11 cellular contexts compared by ENCODE assay signal in genomic region chr11:8720376-8720775, GRCh38. TPM values are rescaled to one million over a fixed set of nuclear protein-coding genes. Genes with fewer than 3 reads are reported as not detected.
A peak's percentile ranks its signal among the peaks of the same experiment; 100 is the strongest.
DNase-seq lines count a peak whose midpoint lies in the region; ATAC-seq and TF ChIP-seq lines count a peak whose summit lies in the region.
"Had no signal": no experiment of that assay in that cellular context is flagged by ENCODE, and none has a peak within 500 bp of the region (broad histone marks: within the 10 kb centered on the region; RNA-seq: fewer than 3 reads in every experiment).

No MANE protein-coding gene starts in this region.

- no peak for ATAC-seq in psoas muscle
- ATAC-seq in HG03565 (IDR thresholded peaks at IDR 0.05; ENCODE audit: unreplicated experiment): no peak

- H3K9me3 ChIP-seq in SJCRH30 (replicated peaks) (no peaks in the 10 kb centered on the region), fibroblast of lung (ENCODE audit: control insufficient read depth, insufficient read depth, low read depth, low read length) (no peaks in the 10 kb centered on the region), psoas muscle (no peaks in the 10 kb centered on the region), HAP-1 (no peaks in the 10 kb centered on the region)

- H3K4me1 ChIP-seq in SJCRH30: peaks cover 55% of the 10 kb centered on the region
- H3K4me1 ChIP-seq in fibroblast of lung (ENCODE audit: control insufficient read depth, extremely low read depth, insufficient read depth, low read length): peaks cover 64% of the 10 kb centered on the region
- peaks cover 51% of the 10 kb centered on the region for H3K4me1 ChIP-seq in psoas muscle
- H3K4me1 ChIP-seq in HAP-1: no peaks in the 10 kb centered on the region
- H3K4me1 ChIP-seq: parathyroid adenoma had no signal

- no peak overlapping the region for H3K4me3 ChIP-seq in SJCRH30
- H3K4me3 ChIP-seq in fibroblast of lung (replicated peaks in 1 of 4; ENCODE audit: control extremely low read depth in 1 of 4, insufficient read depth in 1 of 4, low read depth in 3 of 4, low read length in 4 of 4): no peak overlapping the region
- H3K4me3 ChIP-seq in psoas muscle: no peak overlapping the region
- H3K4me3 ChIP-seq in HAP-1: no peak overlapping the region

- DNase-seq in A172 (ENCODE audit: low spot score): peak; percentile 33
- no peak for DNase-seq in SJCRH30
- no peak for DNase-seq in fibroblast of lung (ENCODE audit: low read depth in 2 of 2)
- DNase-seq in psoas muscle: no peak
- DNase-seq in HAP-1 (ENCODE audit: low spot score in 2 of 2): no peak
- DNase-seq in amniotic stem cell (lab: John Stamatoyannopoulos, UW): no peak
- DNase-seq in activated T-cell treated with anti-CD3 and anti-CD28 coated beads, Interleukin-2, amount 50 U/mL, for 24 hours: no peak
- DNase-seq: activated effector memory CD4-positive, alpha-beta T cell treated with anti-CD3 and anti-CD28 coated beads, Interleukin-2, amount 50 U/mL, for 16 hours; NCI-H187 had no signal

- H3K9ac ChIP-seq in fibroblast of lung (ENCODE audit: insufficient read depth, low read length): no peak overlapping the region
- H3K9ac ChIP-seq: parathyroid adenoma had no signal

- peaks cover 27% of the 10 kb centered on the region for H3K36me3 ChIP-seq in SJCRH30
- H3K36me3 ChIP-seq in fibroblast of lung (ENCODE audit: control insufficient read depth, insufficient read depth, low read length): peaks cover 3% of the 10 kb centered on the region
- H3K36me3 ChIP-seq in psoas muscle (ENCODE audit: insufficient read depth in 1 of 2, low read depth in 1 of 2): peaks cover 0 to 8% of the 10 kb centered on the region in 2 donors
- H3K36me3 ChIP-seq in HAP-1 (replicated peaks): peaks cover 4% of the 10 kb centered on the region; the same call in 1 of the 2 replicates

- intact Hi-C loops in psoas muscle (cut with DNase I): no loop called here

- 66 to 68% (median 68%) methylated on average over 3 of the region's 3 CpGs for WGBS in psoas muscle, 3 donors

- no peaks in the 10 kb centered on the region for H3K36me3 Mint-ChIP-seq in activated T-cell treated with anti-CD3 and anti-CD28 coated beads, Interleukin-2, amount 50 U/mL, for 24 hours (ENCODE audit: low read depth)

- H3K9me3 Mint-ChIP-seq in activated T-cell treated with anti-CD3 and anti-CD28 coated beads, Interleukin-2, amount 50 U/mL, for 24 hours: no peaks in the 10 kb centered on the region

- no peak overlapping the region for H3K27ac Mint-ChIP-seq in activated T-cell treated with anti-CD3 and anti-CD28 coated beads, Interleukin-2, amount 50 U/mL, for 24 hours

- H2AFZ ChIP-seq in fibroblast of lung (ENCODE audit: low read length): no peak overlapping the region
- H2AFZ ChIP-seq: parathyroid adenoma had no signal

- H3K27me3 ChIP-seq in SJCRH30 (no peaks in the 10 kb centered on the region), fibroblast of lung (ENCODE audit: control insufficient read depth, insufficient read depth, low read length) (no peaks in the 10 kb centered on the region), psoas muscle (ENCODE audit: insufficient read depth in 3 of 3, low read length in 2 of 3) (no peaks in the 10 kb centered on the region), HAP-1 (ENCODE audit: low read depth) (no peaks in the 10 kb centered on the region)

- in situ Hi-C loops in HAP-1 (cut with MboI; ENCODE audit: low sequenced_read_pairs): no loop called here

- no peak overlapping the region for H3K4me3 Mint-ChIP-seq in activated T-cell treated with anti-CD3 and anti-CD28 coated beads, Interleukin-2, amount 50 U/mL, for 24 hours

- H3K27me3 Mint-ChIP-seq in activated T-cell treated with anti-CD3 and anti-CD28 coated beads, Interleukin-2, amount 50 U/mL, for 24 hours: peaks cover 17% of the 10 kb centered on the region

- H3K27ac ChIP-seq in SJCRH30: peak overlapping the region; percentile 54; the same call in 1 of the 2 replicates
- peak overlapping the region; percentile 95 for H3K27ac ChIP-seq in fibroblast of lung (ENCODE audit: insufficient read depth, low read length)
- peak overlapping the region; percentile 74 for H3K27ac ChIP-seq in psoas muscle
- H3K27ac ChIP-seq: parathyroid adenoma had no signal

- peaks cover 6% of the 10 kb centered on the region for H3K4me1 Mint-ChIP-seq in activated T-cell treated with anti-CD3 and anti-CD28 coated beads, Interleukin-2, amount 50 U/mL, for 24 hours (ENCODE audit: low read depth)

- no peak for TF ChIP-seq CTCF in fibroblast of lung (conservative IDR thresholded peaks at IDR 0.05 in 1 of 2, IDR thresholded peaks at IDR 0.05 in 1 of 2; ENCODE audit: low read depth in 1 of 2, low read length in 2 of 2)
- TF ChIP-seq CTCF in psoas muscle (IDR thresholded peaks at IDR 0.05): no peak

- no peak overlapping the region for H3K4me2 ChIP-seq in fibroblast of lung (ENCODE audit: extremely low read depth, insufficient read depth, low read length)

- H4K20me1 ChIP-seq in fibroblast of lung (ENCODE audit: control insufficient read depth, extremely low read depth, insufficient read depth, low read length): no peaks in the 10 kb centered on the region

- H3K79me2 ChIP-seq in fibroblast of lung (ENCODE audit: control insufficient read depth, insufficient read depth, low read length): no peaks in the 10 kb centered on the region
- H3K79me2 ChIP-seq: parathyroid adenoma had no signal

RNA-seq across cellular contexts. Expression of gene RPL27A, which starts 37.8 kb away (rescaled TPM):
- 724 and 1,393 TPM in 2 replicates for total RNA-seq in A172 (2014; rRNA removed; shearing (Covaris generic))
- total RNA-seq in SJCRH30 (2014; rRNA removed; shearing (Covaris generic)): 1,468 and 1,571 TPM in 2 replicates
- total RNA-seq in fibroblast of lung: 1,035 and 1,237 TPM in 2 replicates
- 874 and 1,114 TPM in 2 replicates for polyA plus RNA-seq in fibroblast of lung
- polyA plus RNA-seq in fibroblast of lung (2012): 1,974 and 2,490 TPM in 2 replicates
- polyA minus RNA-seq in fibroblast of lung (ENCODE audit: low replicate concordance): 125 and 220 TPM in 2 replicates
- total RNA-seq in psoas muscle: 100 to 1,000 TPM; 308 to 673 (median 565) TPM
- 1,000 to 10,000 TPM; 1,443 to 2,060 (median 1,904) TPM for polyA plus RNA-seq in psoas muscle

RNA-seq across cellular contexts. Expression of gene TRIM66, which starts 37.9 kb away (rescaled TPM):
- total RNA-seq in A172 (2014; rRNA removed; shearing (Covaris generic)): 1.4 and 1.8 TPM in 2 replicates
- total RNA-seq in SJCRH30 (2014; rRNA removed; shearing (Covaris generic)): 2.0 and 3.5 TPM in 2 replicates
- total RNA-seq in fibroblast of lung: 5.6 and 13.7 TPM in 2 replicates
- polyA plus RNA-seq in fibroblast of lung: 2.5 and 3.9 TPM in 2 replicates
- 1.5 and 1.6 TPM in 2 replicates for polyA plus RNA-seq in fibroblast of lung (2012)
- 2.0 and 2.7 TPM in 2 replicates for polyA minus RNA-seq in fibroblast of lung (ENCODE audit: low replicate concordance)
- 1 to 10 TPM; 2.0 to 3.9 (median 3.5) TPM for total RNA-seq in psoas muscle
- 1 to 10 TPM in 1 of 3 donors, under 1 TPM in 2; 0.46 to 1.4 (median 0.69) TPM for polyA plus RNA-seq in psoas muscle
